ENCODE assay signal across 8 cellular contexts in the genomic region with DNA sequence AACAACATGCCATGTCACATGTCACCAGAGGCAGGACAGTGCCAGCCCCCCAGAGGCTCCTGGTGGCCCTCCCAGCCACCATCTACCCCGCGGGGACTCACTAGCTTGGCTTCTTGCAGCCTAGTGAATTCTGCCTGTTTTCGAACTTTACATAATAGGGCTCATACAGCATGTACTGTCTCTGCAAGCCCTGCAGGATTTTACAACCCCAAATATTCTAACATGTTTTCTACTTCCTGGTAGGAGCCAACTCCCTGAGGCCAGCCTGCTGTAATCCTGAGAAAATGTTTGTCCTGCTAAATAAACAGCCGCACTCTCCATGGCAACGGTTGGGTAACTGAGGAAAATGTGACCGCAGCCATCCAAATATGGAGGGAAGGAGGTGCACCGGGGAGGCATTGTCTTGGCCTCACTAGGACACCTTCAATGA. TPM values are rescaled to one million over a fixed set of nuclear protein-coding genes. Genes with fewer than 3 reads are reported as not detected.
A peak's percentile ranks its signal among the peaks of the same experiment; 100 is the strongest.
DNase-seq lines count a peak whose midpoint lies in the region; ATAC-seq and TF ChIP-seq lines count a peak whose summit lies in the region.

No MANE protein-coding gene starts in this region.

- no peak overlapping the region for H3K4me3 Mint-ChIP-seq in T-cell

- H3K27ac Mint-ChIP-seq in T-cell = no peak overlapping the region

- ATAC-seq in HG03196 (IDR thresholded peaks at IDR 0.05; ENCODE audit: unreplicated experiment) = no peak
- ATAC-seq in GM19467 (IDR thresholded peaks at IDR 0.05; ENCODE audit: unreplicated experiment) = no peak
- ATAC-seq in T-cell (replicated peaks in 1 of 4) = no peak

- peaks cover 18 to 36% of the 10 kb centered on the region in 2 donors for H3K4me1 ChIP-seq in ascending aorta
- H3K4me1 ChIP-seq in iPS-20b (ENCODE audit: insufficient read depth, low read length) = peaks cover 24% of the 10 kb centered on the region

- H3K36me3 Mint-ChIP-seq in T-cell = peaks cover 4% of the 10 kb centered on the region

- no peaks in the 10 kb centered on the region for H3K36me3 ChIP-seq in ascending aorta
- H3K36me3 ChIP-seq in iPS-20b (ENCODE audit: insufficient read depth, low read depth, low read length) = no peaks in the 10 kb centered on the region

- peak overlapping the region; percentile 37; the same call in 1 of the 2 replicates for H3K9ac ChIP-seq in iPS-20b (ENCODE audit: low read depth, low read length)

- TF ChIP-seq CTCF in ascending aorta (IDR thresholded peaks at IDR 0.05) = no peak

- H3K27me3 Mint-ChIP-seq in T-cell = no peaks in the 10 kb centered on the region

- intact Hi-C loops in ascending aorta (cut with DNase I) = loop anchor here (2.0 to 5.0 kb wide), 2 partner anchors 43 to 117 kb away; a partner anchor contains a TSS

- peaks cover 53 to 71% (median 66%) of the 10 kb centered on the region in 3 donors for H3K4me1 Mint-ChIP-seq in T-cell

- H3K4me3 ChIP-seq in ascending aorta = peak overlapping the region in 1 of 2 donors; percentile 75
- no peak overlapping the region for H3K4me3 ChIP-seq in iPS-20b (ENCODE audit: low read length)
- H3K4me3 ChIP-seq in skin epidermis = peak overlapping the region in 1 of 7 experiments; percentile 93

- no peaks in the 10 kb centered on the region for H3K9me3 Mint-ChIP-seq in T-cell

- POLR2A ChIA-PET in T-cell (lab: Charles Lee) = no interaction called here

- H3K9me3 ChIP-seq in ascending aorta (no peaks in the 10 kb centered on the region), iPS-20b (ENCODE audit: insufficient read depth, low read depth, low read length) (no peaks in the 10 kb centered on the region)

- CTCF ChIA-PET in T-cell (lab: Charles Lee) = no interaction called here

- H3K27ac ChIP-seq in ascending aorta (peak overlapping the region; percentile 96 to 97), iPS-20b (ENCODE audit: low read length) (no peak overlapping the region), skin epidermis (peak overlapping the region in 19 of 21 experiments; percentile 39 to 100 (median 95))

- H3K27me3 ChIP-seq in ascending aorta (no peaks in the 10 kb centered on the region), iPS-20b (ENCODE audit: insufficient read depth, low read length) (peaks cover 22% of the 10 kb centered on the region; the same call in 1 of the 2 replicates)

- DNase-seq in HT-29 (ENCODE audit: low spot score) (peak; percentile 97), ascending aorta (ENCODE audit: low spot score in 2 of 2) (peak; percentile 65 to 95), T-cell (no peak), RPMI8226 (no peak)

RNA-seq across cellular contexts. Expression of a gene that starts 2.7 kb away (rescaled TPM):
- 26.6 and 28.3 TPM in 2 replicates for total RNA-seq in HT-29 (2014; rRNA removed; shearing (Covaris generic))
- total RNA-seq in ascending aorta (21.6 TPM), T-cell (10 to 100 TPM in 4 of 5 donors, 1 to 10 TPM in 1; 9.3 to 24.5 (median 13.0) TPM)

RNA-seq across cellular contexts. Expression of a gene that starts 34.6 kb away (rescaled TPM):
- total RNA-seq in HT-29 (2014; rRNA removed; shearing (Covaris generic)) = 2.4 and 3.6 TPM in 2 replicates
- total RNA-seq in ascending aorta (6.1 TPM), T-cell (10 to 100 TPM in 3 of 5 donors, 1 to 10 TPM in 2; 6.3 to 12.1 (median 11.8) TPM)

RNA-seq across cellular contexts. Expression of a gene that starts 45.8 kb away (rescaled TPM):
- 113 and 134 TPM in 2 replicates for total RNA-seq in HT-29 (2014; rRNA removed; shearing (Covaris generic))
- total RNA-seq in ascending aorta (117 TPM), T-cell (1 to 10 TPM; 1.7 to 3.6 (median 2.7) TPM)

Comparison
In these comparisons a context has a peak if more than half of its experiments do, and no peak if none do; other contexts are left out.
1. DNase-seq: peak in HT-29 (single experiment) and ascending aorta (2 of 2); none in T-cell (0 of 34) and RPMI8226 (single experiment).
2. RNA of a gene that starts 45.8 kb away (total RNA-seq): 117 TPM in ascending aorta (single experiment) and 113 to 134 TPM in HT-29; 1.7 to 3.6 TPM in T-cell; every median in the first group is over 10 times any median in the second.